ENCODE assay signal across 15 cellular contexts in genomic region chr3:16147226-16147625, GRCh38. TPM values are rescaled to one million over a fixed set of nuclear protein-coding genes. Genes with fewer than 3 reads are reported as not detected.
DNase-seq lines count a peak whose midpoint lies in the region; ATAC-seq and TF ChIP-seq lines count a peak whose summit lies in the region.
"Had no signal": no experiment of that assay in that cellular context is flagged by ENCODE, and none has a peak within 500 bp of the region (broad histone marks: within the 10 kb centered on the region; RNA-seq: fewer than 3 reads in every experiment).

No MANE protein-coding gene starts in this region.

- no peak overlapping the region for H3K4me3 ChIP-seq in Karpas-422 (ENCODE audit: low read length)
- H3K4me3 ChIP-seq in upper lobe of left lung, result no peak overlapping the region
- H3K4me3 ChIP-seq: GM23338 had no signal

- peak; percentile 36 for ATAC-seq in GM18907 (IDR thresholded peaks at IDR 0.05; ENCODE audit: unreplicated experiment)
- ATAC-seq in omental fat pad (ENCODE audit: low FRiP score), result no peak
- no peak for ATAC-seq in upper lobe of left lung (ENCODE audit: low FRiP score in 2 of 2)
- ATAC-seq: GM23338 had no signal

- H3K27me3 ChIP-seq in Karpas-422 (ENCODE audit: low read length), result no peaks in the 10 kb centered on the region
- H3K27me3 ChIP-seq in upper lobe of left lung, result no peaks in the 10 kb centered on the region

- H3K9me3 Mint-ChIP-seq in MCF 10A (ENCODE audit: unreplicated experiment), result no peaks in the 10 kb centered on the region

- H3K4me2 ChIP-seq in Karpas-422 (ENCODE audit: low read depth, low read length, poor library complexity, severe bottlenecking), result peak overlapping the region; percentile 26
- H3K4me2 ChIP-seq: GM23338 had no signal

- H3K36me3 ChIP-seq in Karpas-422 (ENCODE audit: insufficient read depth, low read length) (no peaks in the 10 kb centered on the region; the same call in 1 of the 2 replicates), upper lobe of left lung (no peaks in the 10 kb centered on the region)

- intact Hi-C loops in MCF 10A (cut with micrococcal nuclease), result no loop called here

- no peaks in the 10 kb centered on the region for H3K79me2 ChIP-seq in Karpas-422 (ENCODE audit: low read length)

- TF ChIP-seq EP300 in upper lobe of left lung (IDR thresholded peaks at IDR 0.05), result no peak

- H2AFZ ChIP-seq in Karpas-422 (ENCODE audit: low read length), result no peak overlapping the region
- H2AFZ ChIP-seq: GM23338 had no signal

- H3K9me2 ChIP-seq in Karpas-422 (replicated peaks; ENCODE audit: insufficient read depth, low read length), result no peaks in the 10 kb centered on the region

- H3K36me3 Mint-ChIP-seq in MCF 10A (ENCODE audit: insufficient read depth, unreplicated experiment), result no peaks in the 10 kb centered on the region

- H3K4me1 ChIP-seq in Karpas-422 (ENCODE audit: low read length) (peaks cover 21% of the 10 kb centered on the region), upper lobe of left lung (peaks cover 4 to 21% (median 10%) of the 10 kb centered on the region in 4 donors)

- H3K27ac ChIP-seq in Karpas-422 (ENCODE audit: low read length) (no peak overlapping the region), upper lobe of left lung (no peak overlapping the region)

- H3K4me3 Mint-ChIP-seq in MCF 10A (ENCODE audit: unreplicated experiment), result no peak overlapping the region
- H3K4me3 Mint-ChIP-seq: GM23338; IgD-negative memory B cell; memory B cell; stimulated activated naive CD8-positive, alpha-beta T cell treated with anti-CD3 and anti-CD28 coated beads, Interleukin-15, Interleukin-2, amounts not matched to agents 100 ng/mL and 50 ng/mL, for 24 hours had no signal

- H3K4me1 Mint-ChIP-seq in MCF 10A (ENCODE audit: insufficient read depth, unreplicated experiment), result peaks cover 35% of the 10 kb centered on the region
- H3K4me1 Mint-ChIP-seq: GM23338, IgD-negative memory B cell, memory B cell had no signal

- CTCF ChIA-PET in MCF 10A (lab: Yijun Ruan, JAX), result interaction anchor here (0.5 to 1.4 kb wide), 9 partner anchors 17 to 255 kb away, joined by 3 to 6 read pairs (median 3); partner anchors contain the start of gene GALNT15

- no peak overlapping the region for H3K9ac ChIP-seq in Karpas-422 (ENCODE audit: low read length)

- peak overlapping the region; percentile 86 for H3K27ac Mint-ChIP-seq in MCF 10A (ENCODE audit: low read depth, unreplicated experiment)
- H3K27ac Mint-ChIP-seq: GM23338; IgD-negative memory B cell; memory B cell; stimulated activated naive CD8-positive, alpha-beta T cell treated with anti-CD3 and anti-CD28 coated beads, Interleukin-15, Interleukin-2, amounts not matched to agents 100 ng/mL and 50 ng/mL, for 24 hours had no signal

- DNase-seq in Karpas-422 (peak; percentile 72), MCF 10A (ENCODE audit: unreplicated experiment) (peak; percentile 54), renal cortical epithelial cell (ENCODE audit: low read depth) (peak; percentile 55), omental fat pad (ENCODE audit: low spot score) (no peak), upper lobe of left lung (no peak), mucosa of gallbladder (ENCODE audit: low spot score) (no peak)
- DNase-seq: effector CD8-positive, alpha-beta T cell; NCI-H187 treated with DMSO at 0.1 percent for 48 hours; posterior cingulate gyrus; stimulated activated CD4-positive, alpha-beta T cell treated with anti-CD3 and anti-CD28 coated beads, Interleukin-4, amount 100 ng/mL, for 24 hours had no signal

- no TSS peak for BruUV-seq in MCF 10A (replicated peaks; lab: Mats Ljungman, UMichigan)

- no peaks in the 10 kb centered on the region for H4K20me1 ChIP-seq in Karpas-422 (ENCODE audit: insufficient read depth, low read depth, low read length)

- POLR2A ChIA-PET in MCF 10A (lab: Yijun Ruan, JAX), result interaction anchor here (0.9 to 2.2 kb wide), 10 partner anchors 13 to 118 kb away, joined by 3 to 10 read pairs (median 3); partner anchors contain the start of genes DPH3 and OXNAD1

- no peaks in the 10 kb centered on the region for H3K9me3 ChIP-seq in Karpas-422 (ENCODE audit: low read length)
- no peaks in the 10 kb centered on the region for H3K9me3 ChIP-seq in upper lobe of left lung

- 100% methylated on average over 1 of the region's 1 CpG for WGBS in upper lobe of left lung, 2 donors

- H3K27me3 Mint-ChIP-seq in MCF 10A (ENCODE audit: insufficient read depth, unreplicated experiment), result no peaks in the 10 kb centered on the region

- TF ChIP-seq CTCF in MCF 10A (IDR thresholded peaks at IDR 0.05; ENCODE audit: unreplicated experiment) (no peak), omental fat pad (IDR thresholded peaks at IDR 0.05) (no peak), upper lobe of left lung (IDR thresholded peaks at IDR 0.05) (no peak)

- TF ChIP-seq POLR2A in upper lobe of left lung (IDR thresholded peaks at IDR 0.05), result no peak

RNA-seq across cellular contexts. Expression of gene GALNT15, which starts 27.3 kb away (rescaled TPM):
- not detected in 2 replicates for total RNA-seq in Karpas-422 (2014; rRNA removed; shearing (Covaris generic); ENCODE audit: low replicate concordance)
- total RNA-seq in MCF 10A (2022), result 3.0 and 10.2 TPM in 2 replicates
- 0.17 and 0.55 TPM in 2 replicates for total RNA-seq in renal cortical epithelial cell
- total RNA-seq in omental fat pad, result 100 to 1,000 TPM; 135 to 717 (median 384) TPM
- total RNA-seq in upper lobe of left lung, result 10 to 100 TPM in 4 of 6 donors, 1 to 10 TPM in 2; 4.4 to 34.7 (median 11.2) TPM
- total RNA-seq in mucosa of gallbladder, result 3.9 TPM

Comparison
In these comparisons a context has a peak if more than half of its experiments do, and no peak if none do; other contexts are left out.
1. DNase-seq: peak in Karpas-422 (single experiment), MCF 10A (single experiment) and renal cortical epithelial cell (single experiment); none in omental fat pad (single experiment), upper lobe of left lung (0 of 2) and mucosa of gallbladder (single experiment).